In the genomic region with DNA sequence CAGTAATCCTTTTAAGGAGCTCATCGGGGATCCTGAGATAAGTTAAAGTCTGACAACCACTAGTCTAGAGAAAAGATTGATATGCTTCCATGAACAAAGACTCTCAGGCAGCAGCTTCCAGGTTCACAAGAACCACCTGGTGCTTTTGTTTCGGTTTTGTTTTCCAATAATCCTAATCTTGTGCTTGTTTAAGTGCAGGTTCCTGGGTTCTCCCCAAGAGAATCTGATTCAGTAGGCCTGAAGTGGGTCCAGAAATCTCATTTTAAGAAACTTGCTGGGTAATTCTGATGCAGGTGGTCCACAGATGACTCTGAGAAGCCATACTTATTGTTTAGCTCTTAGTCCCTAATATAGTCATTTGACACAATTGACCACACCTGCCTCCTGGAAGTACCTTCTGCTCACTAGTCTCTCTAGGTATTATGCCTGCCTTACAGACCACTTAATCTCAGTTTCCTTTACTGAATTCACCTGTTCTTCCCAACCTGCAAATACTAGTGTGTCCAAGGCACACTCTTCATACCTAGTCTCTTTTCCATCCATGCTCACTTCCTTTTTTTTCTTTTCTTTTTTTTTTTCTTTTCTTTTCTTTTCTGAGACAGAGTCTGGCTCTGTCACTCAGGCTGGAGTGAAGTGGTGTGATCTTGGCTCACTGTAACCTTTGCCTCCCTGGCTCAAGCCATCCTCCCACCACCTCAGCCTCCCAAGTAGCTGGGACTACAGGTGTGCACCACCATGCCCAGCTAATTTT, we compare ENCODE assay signal across 1 cellular context.
TF ChIP-seq lines count a peak whose summit lies in the region.

No MANE protein-coding gene starts in this region.

TF ChIP-seq in K562, 482 proteins besides CTCF, POLR2A, EP300 and RAD21 (continued from another document):
- TF ChIP-seq, protein P1, sequence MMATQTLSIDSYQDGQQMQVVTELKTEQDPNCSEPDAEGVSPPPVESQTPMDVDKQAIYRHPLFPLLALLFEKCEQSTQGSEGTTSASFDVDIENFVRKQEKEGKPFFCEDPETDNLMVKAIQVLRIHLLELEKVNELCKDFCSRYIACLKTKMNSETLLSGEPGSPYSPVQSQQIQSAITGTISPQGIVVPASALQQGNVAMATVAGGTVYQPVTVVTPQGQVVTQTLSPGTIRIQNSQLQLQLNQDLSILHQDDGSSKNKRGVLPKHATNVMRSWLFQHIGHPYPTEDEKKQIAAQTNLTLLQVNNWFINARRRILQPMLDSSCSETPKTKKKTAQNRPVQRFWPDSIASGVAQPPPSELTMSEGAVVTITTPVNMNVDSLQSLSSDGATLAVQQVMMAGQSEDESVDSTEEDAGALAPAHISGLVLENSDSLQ (IDR thresholded peaks at IDR 0.05) = peak; percentile 20; the same call in 1 of the 2 replicates
- TF ChIP-seq SMARCB1 (IDR thresholded peaks at IDR 0.05; ENCODE audit: insufficient read length, low read depth) = no peak
- TF ChIP-seq, protein P2, sequence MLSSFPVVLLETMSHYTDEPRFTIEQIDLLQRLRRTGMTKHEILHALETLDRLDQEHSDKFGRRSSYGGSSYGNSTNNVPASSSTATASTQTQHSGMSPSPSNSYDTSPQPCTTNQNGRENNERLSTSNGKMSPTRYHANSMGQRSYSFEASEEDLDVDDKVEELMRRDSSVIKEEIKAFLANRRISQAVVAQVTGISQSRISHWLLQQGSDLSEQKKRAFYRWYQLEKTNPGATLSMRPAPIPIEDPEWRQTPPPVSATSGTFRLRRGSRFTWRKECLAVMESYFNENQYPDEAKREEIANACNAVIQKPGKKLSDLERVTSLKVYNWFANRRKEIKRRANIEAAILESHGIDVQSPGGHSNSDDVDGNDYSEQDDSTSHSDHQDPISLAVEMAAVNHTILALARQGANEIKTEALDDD (IDR thresholded peaks at IDR 0.05) = peak; percentile 34; the same call in 1 of the 2 replicates
- no peak for TF ChIP-seq ZNF146 (CRISPR knock-in tag; IDR thresholded peaks at IDR 0.05; ENCODE audit: unreplicated experiment)
- 0 out of 2 replicates have a peak, but pooled peaks have one; percentile 27 for TF ChIP-seq SPI1 (IDR thresholded peaks at IDR 0.05; ENCODE audit: borderline replicate concordance, low read depth, low read length)
- TF ChIP-seq ZNF121 (CRISPR knock-in tag; conservative IDR thresholded peaks at IDR 0.05) = no peak
- no peak for TF ChIP-seq HDAC6 (IDR thresholded peaks at IDR 0.05; ENCODE audit: low read depth, low read length)
- TF ChIP-seq, protein P3, sequence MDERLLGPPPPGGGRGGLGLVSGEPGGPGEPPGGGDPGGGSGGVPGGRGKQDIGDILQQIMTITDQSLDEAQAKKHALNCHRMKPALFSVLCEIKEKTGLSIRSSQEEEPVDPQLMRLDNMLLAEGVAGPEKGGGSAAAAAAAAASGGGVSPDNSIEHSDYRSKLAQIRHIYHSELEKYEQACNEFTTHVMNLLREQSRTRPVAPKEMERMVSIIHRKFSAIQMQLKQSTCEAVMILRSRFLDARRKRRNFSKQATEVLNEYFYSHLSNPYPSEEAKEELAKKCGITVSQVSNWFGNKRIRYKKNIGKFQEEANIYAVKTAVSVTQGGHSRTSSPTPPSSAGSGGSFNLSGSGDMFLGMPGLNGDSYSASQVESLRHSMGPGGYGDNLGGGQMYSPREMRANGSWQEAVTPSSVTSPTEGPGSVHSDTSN (CRISPR knock-in tag; IDR thresholded peaks at IDR 0.05; ENCODE audit: low read depth) = no peak
- TF ChIP-seq, protein P3 (tag; conservative IDR thresholded peaks at IDR 0.05; ENCODE audit: low read depth) = peak; percentile 33; the same call in 1 of the 2 replicates
